Comparison of ENCODE assay signal across 1 cellular context in the genomic region with DNA sequence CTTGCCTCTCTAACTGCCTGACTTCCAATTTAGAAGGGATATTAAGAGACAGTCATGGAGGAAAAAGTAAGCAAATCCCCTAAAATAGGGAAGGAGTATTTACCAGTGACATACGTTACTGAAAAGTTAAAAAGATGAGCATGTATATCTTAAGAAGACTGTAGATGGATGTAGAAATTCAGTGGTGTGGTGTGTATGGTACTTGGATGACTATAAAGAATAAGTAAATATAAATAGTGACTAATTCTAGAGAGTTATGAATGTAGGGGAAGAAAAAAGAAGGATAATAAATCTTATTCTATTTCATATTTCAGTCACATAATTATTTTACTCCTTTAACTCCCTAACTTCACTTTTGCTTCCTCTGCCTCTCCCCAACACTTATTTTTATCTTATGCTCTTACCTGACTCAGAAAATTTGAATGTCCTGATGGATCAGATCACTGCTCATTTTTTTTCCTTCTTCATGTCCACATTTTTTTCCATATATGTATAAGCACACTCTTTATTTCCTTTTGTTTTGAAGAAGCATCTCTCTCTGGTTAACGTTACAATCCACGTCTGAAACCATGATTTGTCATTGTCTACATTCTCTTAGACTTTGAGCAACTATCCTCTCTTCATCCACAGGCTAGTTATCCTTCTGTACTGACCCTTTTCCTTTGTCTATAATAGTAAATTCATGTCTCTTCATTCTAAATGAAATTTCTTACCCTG.
TF ChIP-seq lines count a peak whose summit lies in the region.

No MANE protein-coding gene starts in this region.

TF ChIP-seq in SK-N-SH, 30 proteins besides CTCF, POLR2A, EP300 and RAD21 (continued from another document):
- TF ChIP-seq NFIC (IDR thresholded peaks at IDR 0.05; ENCODE audit: borderline replicate concordance), result no peak
- TF ChIP-seq ELF1 (IDR thresholded peaks at IDR 0.05), result no peak
- no peak for TF ChIP-seq TEAD4 (IDR thresholded peaks at IDR 0.05; ENCODE audit: borderline replicate concordance, insufficient read depth)
- no peak for TF ChIP-seq MAX (IDR thresholded peaks at IDR 0.05; ENCODE audit: low read depth)
- TF ChIP-seq SIN3A (IDR thresholded peaks at IDR 0.05; ENCODE audit: borderline replicate concordance, low read depth, low read length), result no peak
- no peak for TF ChIP-seq RXRA (IDR thresholded peaks at IDR 0.05; ENCODE audit: borderline replicate concordance, low read depth)
- TF ChIP-seq MXI1 (IDR thresholded peaks at IDR 0.05; ENCODE audit: low read depth, low read length), result no peak
- no peak for TF ChIP-seq GABPA (IDR thresholded peaks at IDR 0.05; ENCODE audit: low read depth)
- no peak for TF ChIP-seq FOXM1 (IDR thresholded peaks at IDR 0.05; ENCODE audit: low read depth)
- no peak for TF ChIP-seq FOSL2 (IDR thresholded peaks at IDR 0.05; ENCODE audit: borderline replicate concordance, low read depth)
